Comparison of ENCODE assay signal across 8 cellular contexts in the genomic region with DNA sequence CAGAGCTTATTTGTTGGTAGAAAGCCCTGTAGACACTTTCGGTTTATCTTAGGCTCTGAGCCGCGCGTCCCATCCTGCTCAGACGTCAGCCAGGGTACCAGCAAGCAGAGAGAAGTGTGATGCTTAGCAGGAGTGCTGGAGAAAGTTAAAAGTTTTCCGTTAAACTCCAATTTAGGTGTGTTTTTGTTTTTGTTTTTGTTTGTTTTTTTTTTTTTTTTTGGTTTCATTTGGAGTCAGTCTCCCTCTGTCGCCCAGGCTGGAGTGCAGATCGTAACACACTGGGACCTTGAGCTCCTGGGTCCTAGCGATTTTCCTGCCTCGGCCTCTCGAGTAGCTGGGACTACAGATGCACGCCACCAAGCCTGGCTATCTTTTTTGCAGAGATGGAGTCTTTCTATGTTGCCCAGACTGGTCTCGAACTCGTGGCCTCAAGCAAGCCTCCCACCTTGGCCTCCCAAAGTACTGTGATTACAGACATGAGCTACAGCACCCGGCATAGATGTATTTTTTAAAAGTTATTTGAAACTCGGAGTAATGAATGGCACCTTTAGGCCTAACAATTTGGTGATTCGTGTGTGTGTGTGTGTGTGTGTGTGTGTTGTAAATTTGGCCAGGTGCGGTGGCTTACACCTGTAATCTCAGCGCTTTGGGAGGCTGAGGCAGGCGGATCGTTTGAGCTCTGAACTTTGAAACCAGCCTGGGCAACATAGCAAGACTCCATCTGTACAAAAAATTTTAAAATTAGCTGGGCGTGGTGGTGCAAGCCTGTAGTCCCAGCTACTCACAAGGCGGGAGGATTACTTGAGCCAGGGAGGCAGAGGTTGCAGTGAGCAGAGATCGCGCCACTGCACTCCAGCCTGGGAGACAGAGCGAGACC. TPM values are rescaled to one million over a fixed set of nuclear protein-coding genes. Genes with fewer than 3 reads are reported as not detected.
DNase-seq lines count a peak whose midpoint lies in the region; ATAC-seq, FAIRE-seq and TF ChIP-seq lines count a peak whose summit lies in the region.

No MANE protein-coding gene starts in this region.

- H3K27ac ChIP-seq in ACC112 (ENCODE audit: low read depth, low read length), result peak overlapping the region; percentile 60
- peak overlapping the region; percentile 81 for H3K27ac ChIP-seq in RWPE1
- peak overlapping the region; percentile 31 to 88 (median 67) for H3K27ac ChIP-seq in pancreas

- in situ Hi-C loops in ACHN (cut with HindIII; ENCODE audit: low pct_ligation_motif_present, low pct_unique_long_range_greater_than_20kb, low sequenced_read_pairs), result no loop called here

- TF ChIP-seq CTCF in RWPE1 (conservative IDR thresholded peaks at IDR 0.05; ENCODE audit: low read depth) (no peak), endothelial cell (IDR thresholded peaks at IDR 0.05; ENCODE audit: unreplicated experiment) (no peak), pancreas (IDR thresholded peaks at IDR 0.05) (no peak)

- H3K36me3 Mint-ChIP-seq in endothelial cell (ENCODE audit: low read depth, unreplicated experiment), result no peaks in the 10 kb centered on the region

- peaks cover 7% of the 10 kb centered on the region for H3K27me3 Mint-ChIP-seq in endothelial cell (ENCODE audit: unreplicated experiment)

- H3K4me3 Mint-ChIP-seq in endothelial cell (ENCODE audit: unreplicated experiment), result peak overlapping the region; percentile 95

- WGBS in pancreas, 2 donors, result 65 to 69% methylated on average over 26 of the region's 26 CpGs

- POLR2A ChIA-PET in RWPE1 (lab: Yijun Ruan, JAX; ENCODE audit: low non-redundant PET), result no interaction called here

- H3K9me3 ChIP-seq in pancreas, result no peaks in the 10 kb centered on the region

- peaks cover 4% of the 10 kb centered on the region for H3K4me1 ChIP-seq in ACC112 (ENCODE audit: control insufficient read depth, insufficient read depth, low read length, unreplicated experiment)
- H3K4me1 ChIP-seq in pancreas, result no peaks in the 10 kb centered on the region

- peak overlapping the region; percentile 90 for H2AFZ ChIP-seq in ACC112 (ENCODE audit: low read length, unreplicated experiment)

- H3K36me3 ChIP-seq in ACC112 (ENCODE audit: insufficient read depth, low read length), result no peaks in the 10 kb centered on the region
- H3K36me3 ChIP-seq in pancreas, result no peaks in the 10 kb centered on the region

- H3K4me1 Mint-ChIP-seq in endothelial cell (ENCODE audit: unreplicated experiment), result peaks cover 10% of the 10 kb centered on the region

- peak overlapping the region; percentile 78 for H3K27ac Mint-ChIP-seq in endothelial cell (ENCODE audit: unreplicated experiment)

- DNase-seq in RWPE1 (ENCODE audit: low spot score) (no peak), endothelial cell (ENCODE audit: low spot score) (no peak), pancreas (no peak), ACHN (no peak), SK-N-DZ (ENCODE audit: low spot score) (no peak)

- ATAC-seq in GM19438 (IDR thresholded peaks at IDR 0.05; ENCODE audit: low read depth, unreplicated experiment) (peak; percentile 14), pancreas (no peak), GM18520 (IDR thresholded peaks at IDR 0.05; ENCODE audit: unreplicated experiment) (no peak)

- H3K9me3 Mint-ChIP-seq in endothelial cell (ENCODE audit: unreplicated experiment), result no peaks in the 10 kb centered on the region

- H3K79me2 ChIP-seq in ACC112 (ENCODE audit: control insufficient read depth, insufficient read depth, low read length, unreplicated experiment), result peaks cover 1% of the 10 kb centered on the region

- no peak for FAIRE-seq in pancreas (lab: Jason Lieb, UNC)

- peak overlapping the region; percentile 84 for H3K4me3 ChIP-seq in ACC112 (ENCODE audit: low read depth, low read length)
- H3K4me3 ChIP-seq in pancreas, result peak overlapping the region; percentile 70 to 99 (median 95)

- intact Hi-C loops in pancreas (cut with DNase I), result loop anchor here in 1 of 3 donors (5.0 kb wide), 1 partner anchor 98 kb away; no protein-coding TSS in a partner anchor

- CTCF ChIA-PET in RWPE1 (lab: Yijun Ruan, JAX), result interaction anchor here (0.7 kb wide), 2 partner anchors 18 to 99 kb away, joined by 3 to 7 read pairs; no protein-coding TSS in a partner anchor

- H3K27me3 ChIP-seq in ACC112 (ENCODE audit: insufficient read depth, low read length) (no peaks in the 10 kb centered on the region), pancreas (no peaks in the 10 kb centered on the region)

RNA-seq across cellular contexts. Expression of a gene that starts 1.3 kb away (rescaled TPM):
- 49.3 TPM for total RNA-seq in endothelial cell (ENCODE audit: unreplicated experiment)
- total RNA-seq in pancreas, result 10 to 100 TPM in 1 of 6 donors, 1 to 10 TPM in 5; 4.9 to 14.8 (median 5.9) TPM
- polyA plus RNA-seq in pancreas, result 1 to 10 TPM; 3.6 to 3.9 TPM
- polyA plus RNA-seq in SK-N-DZ (2014; cell fraction: cytosol; rRNA removed), result 11.8 and 13.5 TPM in 2 replicates
- polyA plus RNA-seq in SK-N-DZ (2014; cell fraction: nucleus; rRNA removed), result 4.8 and 7.3 TPM in 2 replicates

RNA-seq across cellular contexts. Expression of a gene that starts 32.0 kb away (rescaled TPM):
- total RNA-seq in endothelial cell (ENCODE audit: unreplicated experiment) (0.59 TPM), pancreas (not detected)
- polyA plus RNA-seq in pancreas, result under 1 TPM; 0.47 to 0.53 TPM
- polyA plus RNA-seq in SK-N-DZ (2014; cell fraction: cytosol; rRNA removed), result not detected in 2 replicates
- not detected in 2 replicates for polyA plus RNA-seq in SK-N-DZ (2014; cell fraction: nucleus; rRNA removed)
